Comparison of ENCODE assay signal across 21 cellular contexts in genomic region chr11:32331792-32332191, GRCh38.
"Had no signal": no experiment of that assay in that cellular context is flagged by ENCODE, and none has a peak within 500 bp of the region (broad histone marks: within the 10 kb centered on the region; RNA-seq: fewer than 3 reads in every experiment).

No MANE protein-coding gene starts in this region.

- H3K27ac Mint-ChIP-seq: activated CD8-positive, alpha-beta T cell treated with anti-CD3 and anti-CD28 coated beads for 36 hours; activated naive CD8-positive, alpha-beta T cell; stimulated activated naive B cell treated with anti-CD40 and anti-IgM and Interleukin-4, amounts not matched to agents 10 μg/mL and 1 μg/mL and 100 μg/mL, for 72 hours had no signal

- H3K36me3 Mint-ChIP-seq: activated naive CD8-positive, alpha-beta T cell; neural progenitor cell had no signal

- H3K4me3 Mint-ChIP-seq: activated CD8-positive, alpha-beta T cell treated with anti-CD3 and anti-CD28 coated beads for 36 hours; activated T-cell treated with anti-CD3 and anti-CD28 coated beads, Interleukin-2, amount 50 U/mL, for 4 hours; neural progenitor cell; stimulated activated naive B cell treated with anti-CD40 and anti-IgM and Interleukin-4, amounts not matched to agents 10 μg/mL and 1 μg/mL and 100 μg/mL, for 72 hours had no signal

- H3K4me3 ChIP-seq: left lung, lower lobe of right lung, neural progenitor cell, transverse colon had no signal

- H3K4me1 ChIP-seq: parathyroid adenoma had no signal

- H3K9me3 ChIP-seq: left lung, lower lobe of right lung, transverse colon had no signal

- H3K27ac ChIP-seq: left lung, lower lobe of right lung, neural progenitor cell, parathyroid adenoma, transverse colon had no signal

- H3K4me2 ChIP-seq: neural progenitor cell had no signal

- H3K9me3 Mint-ChIP-seq: activated CD8-positive, alpha-beta T cell treated with anti-CD3 and anti-CD28 coated beads for 36 hours; activated T-cell treated with anti-CD3 and anti-CD28 coated beads, Interleukin-2, amount 50 U/mL, for 4 hours; neural progenitor cell had no signal

- H3K79me2 ChIP-seq: parathyroid adenoma had no signal

- H3K9ac ChIP-seq: neural progenitor cell, parathyroid adenoma had no signal

- H3K36me3 ChIP-seq: left lung, lower lobe of right lung, neural progenitor cell, transverse colon had no signal

- DNase-seq: activated CD4-positive, alpha-beta T cell treated with anti-CD3 and anti-CD28 coated beads, Interleukin-2, amount 50 U/mL, for 1 hour; activated CD4-positive, CD25-positive, alpha-beta regulatory T cell treated with anti-CD3 and anti-CD28 coated beads, Interleukin-2, amount 50 U/mL, for 72 hours; activated CD8-positive, alpha-beta T cell treated with anti-CD3 and anti-CD28 coated beads for 36 hours; activated naive CD4-positive, alpha-beta T cell treated with Interleukin-2 at 50 U/mL for 16 hours; activated T-cell treated with anti-CD3 and anti-CD28 coated beads, Interleukin-2, amount 50 U/mL, for 4 hours; anterior cingulate cortex; dermis blood vessel endothelial cell; effector CD4-positive, alpha-beta T cell; lower lobe of right lung; mesenchymal stem cell; occipital lobe; stimulated activated CD4-positive, alpha-beta T cell treated with anti-CD3 and anti-CD28 coated beads, Interleukin-15, amount 100 ng/mL, for 24 hours; stimulated activated CD4-positive, alpha-beta T cell treated with anti-CD3 and anti-CD28 coated beads, Interleukin-2, amount 100 ng/mL, for 24 hours; stimulated activated naive B cell treated with anti-CD40 and anti-IgM and Interleukin-4, amounts not matched to agents 10 μg/mL and 1 μg/mL and 100 μg/mL, for 72 hours; T1000; transverse colon had no signal

- H2AFZ ChIP-seq: neural progenitor cell, parathyroid adenoma had no signal

- ATAC-seq: activated CD8-positive, alpha-beta T cell treated with anti-CD3 and anti-CD28 coated beads for 36 hours; activated T-cell treated with anti-CD3 and anti-CD28 coated beads, Interleukin-2, amount 50 U/mL, for 4 hours; left lung; lower lobe of right lung; right cardiac atrium; stimulated activated naive B cell treated with anti-CD40 and anti-IgM and Interleukin-4, amounts not matched to agents 10 μg/mL and 1 μg/mL and 100 μg/mL, for 72 hours had no signal
